Comparison of ENCODE assay signal across 19 cellular contexts in genomic region chr18:68937204-68937603, GRCh38.
A peak's percentile ranks its signal among the peaks of the same experiment; 100 is the strongest.
DNase-seq lines count a peak whose midpoint lies in the region; ATAC-seq and TF ChIP-seq lines count a peak whose summit lies in the region.
"Had no signal": no experiment of that assay in that cellular context is flagged by ENCODE, and none has a peak within 500 bp of the region (broad histone marks: within the 10 kb centered on the region; RNA-seq: fewer than 3 reads in every experiment).

No MANE protein-coding gene starts in this region.

- H3K4me2 ChIP-seq in OCI-LY3 (ENCODE audit: low read length) = no peak overlapping the region
- H3K4me2 ChIP-seq: SK-N-SH had no signal

- TF ChIP-seq EP300 in sigmoid colon (IDR thresholded peaks at IDR 0.05) = no peak

- no peaks in the 10 kb centered on the region for H3K4me1 ChIP-seq in OCI-LY3 (ENCODE audit: low read length)
- no peaks in the 10 kb centered on the region for H3K4me1 ChIP-seq in spleen
- no peaks in the 10 kb centered on the region for H3K4me1 ChIP-seq in sigmoid colon
- H3K4me1 ChIP-seq: heart left ventricle had no signal

- H3K27me3 ChIP-seq in OCI-LY3 (ENCODE audit: low read depth, low read length) (no peaks in the 10 kb centered on the region), spleen (replicated peaks in 1 of 7) (no peaks in the 10 kb centered on the region), sigmoid colon (no peaks in the 10 kb centered on the region)
- H3K27me3 ChIP-seq: heart left ventricle had no signal

- H3K9ac ChIP-seq in OCI-LY3 (ENCODE audit: low read length) = no peak overlapping the region
- H3K9ac ChIP-seq: SK-N-SH had no signal

- no peaks in the 10 kb centered on the region for H3K9me3 ChIP-seq in OCI-LY3 (ENCODE audit: insufficient read depth, low read length)
- peaks cover 0 to 3% (median 0%) of the 10 kb centered on the region in 8 donors for H3K9me3 ChIP-seq in spleen
- no peaks in the 10 kb centered on the region for H3K9me3 ChIP-seq in sigmoid colon
- H3K9me3 ChIP-seq: SK-N-SH had no signal

- no peak for DNase-seq in spleen
- DNase-seq in NCI-H187 (lab: John Stamatoyannopoulos, UW) = no peak
- DNase-seq in AML-193 (lab: John Stamatoyannopoulos, UW) = no peak
- no peak for DNase-seq in sigmoid colon
- DNase-seq: activated CD4-positive, alpha-beta T cell treated with anti-CD3 and anti-CD28 coated beads for 4 hours; activated CD8-positive, alpha-beta memory T cell treated with anti-CD3 and anti-CD28 coated beads, Interleukin-2, amount 50 U/mL, for 48 hours; activated naive CD4-positive, alpha-beta T cell treated with anti-CD3 and anti-CD28 coated beads for 36 hours; Calu3; dermis blood vessel endothelial cell; heart left ventricle; Karpas-422; NCI-H1436; NCI-H446; SK-N-SH; stimulated activated naive CD8-positive, alpha-beta T cell treated with anti-CD3 and anti-CD28 coated beads, Interleukin-15, amount 100 ng/mL, for 72 hours had no signal

- 49 to 62% (median 56%) methylated on average over 3 of the region's 3 CpGs for WGBS in spleen, 5 donors
- WGBS in sigmoid colon, 2 donors = 45 to 59% methylated on average over 3 of the region's 3 CpGs

- H3K27ac ChIP-seq in OCI-LY3 (ENCODE audit: low read length) (no peak overlapping the region), spleen (no peak overlapping the region), sigmoid colon (no peak overlapping the region)
- H3K27ac ChIP-seq: heart left ventricle had no signal

- peak; percentile 65 for ATAC-seq in GM18873 (IDR thresholded peaks at IDR 0.05; ENCODE audit: low FRiP score, unreplicated experiment)
- ATAC-seq in GM21529 (IDR thresholded peaks at IDR 0.05; ENCODE audit: unreplicated experiment) = peak; percentile 80
- ATAC-seq in HG03175 (IDR thresholded peaks at IDR 0.05; ENCODE audit: unreplicated experiment) = peak; percentile 58
- ATAC-seq: heart left ventricle; stimulated activated naive CD8-positive, alpha-beta T cell treated with anti-CD3 and anti-CD28 coated beads, Interleukin-15, amount 100 ng/mL, for 72 hours had no signal

- H3K79me2 ChIP-seq in OCI-LY3 (ENCODE audit: low read length) = no peaks in the 10 kb centered on the region

- TF ChIP-seq POLR2A in spleen (IDR thresholded peaks at IDR 0.05) = no peak
- no peak for TF ChIP-seq POLR2A in sigmoid colon (IDR thresholded peaks at IDR 0.05)

- no peaks in the 10 kb centered on the region for H4K20me1 ChIP-seq in OCI-LY3 (ENCODE audit: insufficient read depth, low read length)

- intact Hi-C loops in spleen (cut with DNase I; ENCODE audit: low total_unique reads) (no loop called here), sigmoid colon (cut with DNase I) (no loop called here)

- no peaks in the 10 kb centered on the region for H3K36me3 ChIP-seq in OCI-LY3 (replicated peaks; ENCODE audit: low read depth, low read length)
- H3K36me3 ChIP-seq in spleen = no peaks in the 10 kb centered on the region
- no peaks in the 10 kb centered on the region for H3K36me3 ChIP-seq in sigmoid colon
- H3K36me3 ChIP-seq: heart left ventricle had no signal

- TF ChIP-seq CTCF in OCI-LY3 (IDR thresholded peaks at IDR 0.05; ENCODE audit: low read depth, low read length) (no peak), spleen (IDR thresholded peaks at IDR 0.05 in 8 of 11, conservative IDR thresholded peaks at IDR 0.05 in 3 of 11) (no peak), sigmoid colon (IDR thresholded peaks at IDR 0.05) (no peak)

- H3K4me3 ChIP-seq in OCI-LY3 (ENCODE audit: low read length) = no peak overlapping the region
- H3K4me3 ChIP-seq in spleen = no peak overlapping the region
- H3K4me3 ChIP-seq in sigmoid colon = no peak overlapping the region
- H3K4me3 ChIP-seq: heart left ventricle had no signal

- peak overlapping the region; percentile 8; the same call in 1 of the 2 replicates for H2AFZ ChIP-seq in OCI-LY3 (ENCODE audit: low read depth, low read length)
